ENCODE assay signal across 16 cellular contexts in the genomic region with DNA sequence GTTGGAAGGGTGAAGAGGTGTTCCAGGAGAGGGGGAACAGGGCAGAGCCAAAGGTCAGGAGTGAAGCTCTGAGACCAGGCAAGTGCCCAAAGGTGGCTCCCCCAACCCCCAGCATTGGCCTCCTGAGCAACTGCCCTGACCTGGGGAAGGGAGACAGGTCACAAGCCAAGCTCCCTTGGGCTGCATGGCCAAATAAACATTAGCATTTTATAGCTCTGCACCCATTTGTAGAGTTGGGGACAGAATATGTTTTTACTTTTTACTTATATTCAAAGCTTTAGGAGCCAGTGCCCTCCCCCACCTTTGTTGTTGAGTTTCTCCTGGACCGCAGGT. TPM values are rescaled to one million over a fixed set of nuclear protein-coding genes. Genes with fewer than 3 reads are reported as not detected.
DNase-seq lines count a peak whose midpoint lies in the region; ATAC-seq and TF ChIP-seq lines count a peak whose summit lies in the region.
"Had no signal": no experiment of that assay in that cellular context is flagged by ENCODE, and none has a peak within 500 bp of the region (broad histone marks: within the 10 kb centered on the region; RNA-seq: fewer than 3 reads in every experiment).

No MANE protein-coding gene starts in this region.

- DNase-seq in cardiac muscle cell (ENCODE audit: low read depth in 1 of 2, low spot score in 1 of 2) (no peak), cardiac septum (ENCODE audit: low spot score) (no peak), mesendoderm (no peak), type B pancreatic cell (ENCODE audit: extremely low spot score, unreplicated experiment) (no peak), HK-2 (ENCODE audit: unreplicated experiment) (no peak), CD14-positive monocyte (ENCODE audit: low spot score) (no peak)
- no peak for DNase-seq in central memory CD8-positive, alpha-beta T cell (ENCODE audit: low spot score in 2 of 2)
- DNase-seq in activated naive CD4-positive, alpha-beta T cell treated with anti-CD3 and anti-CD28 coated beads, Interleukin-2, amount 10 ng/mL, durations not matched to agents 7 days and 5 days: no peak
- DNase-seq: ACHN; activated CD8-positive, alpha-beta T cell treated with anti-CD3 and anti-CD28 coated beads for 36 hours; NCI-H2081; stimulated activated CD4-positive, alpha-beta T cell treated with anti-CD3 and anti-CD28 coated beads, Interleukin-4, amount 100 ng/mL, for 24 hours had no signal

- H3K4me3 ChIP-seq in cardiac muscle cell (peak overlapping the region; percentile 35), mesendoderm (ENCODE audit: low read length) (no peak overlapping the region)

- no CpG with 5 or more reads among the region's 1 CpG for WGBS in mesendoderm (ENCODE audit: extremely low coverage, insufficient coverage, low lambda C conversion rate)

- peaks cover 2% of the 10 kb centered on the region for H3K36me3 Mint-ChIP-seq in central memory CD8-positive, alpha-beta T cell (ENCODE audit: insufficient read depth)
- H3K36me3 Mint-ChIP-seq in type B pancreatic cell (no peaks in the 10 kb centered on the region), CD14-positive monocyte (peaks cover 0 to 12% of the 10 kb centered on the region in 2 donors)
- H3K36me3 Mint-ChIP-seq in activated naive CD4-positive, alpha-beta T cell treated with anti-CD3 and anti-CD28 coated beads, Interleukin-2, amount 10 ng/mL, durations not matched to agents 7 days and 5 days: no peaks in the 10 kb centered on the region
- H3K36me3 Mint-ChIP-seq: IgD-negative memory B cell had no signal

- TF ChIP-seq CTCF in cardiac muscle cell (IDR thresholded peaks at IDR 0.05; ENCODE audit: low read depth, low read length): no peak
- no peak for TF ChIP-seq CTCF in type B pancreatic cell (conservative IDR thresholded peaks at IDR 0.05)
- TF ChIP-seq CTCF in CD14-positive monocyte (IDR thresholded peaks at IDR 0.05): no peak

- CTCF ChIA-PET in activated naive CD4-positive, alpha-beta T cell treated with anti-CD3 and anti-CD28 coated beads, Interleukin-2, amount 10 ng/mL, durations not matched to agents 7 days and 5 days (lab: Charles Lee): interaction anchor here (1.7 to 3.3 kb wide), 2 partner anchors 11 to 291 kb away, joined by 4 to 12 read pairs; no protein-coding TSS in a partner anchor

- no peaks in the 10 kb centered on the region for H3K9me3 ChIP-seq in cardiac muscle cell (ENCODE audit: low read depth)
- H3K9me3 ChIP-seq: adrenal gland had no signal

- no peak overlapping the region for H3K23ac ChIP-seq in mesendoderm (ENCODE audit: low read length)

- H3K27ac Mint-ChIP-seq in central memory CD8-positive, alpha-beta T cell (ENCODE audit: low read depth): no peak overlapping the region
- H3K27ac Mint-ChIP-seq in type B pancreatic cell (no peak overlapping the region), CD14-positive monocyte (no peak overlapping the region)
- H3K27ac Mint-ChIP-seq in activated naive CD4-positive, alpha-beta T cell treated with anti-CD3 and anti-CD28 coated beads, Interleukin-2, amount 10 ng/mL, durations not matched to agents 7 days and 5 days: no peak overlapping the region
- H3K27ac Mint-ChIP-seq: activated CD8-positive, alpha-beta T cell treated with anti-CD3 and anti-CD28 coated beads for 36 hours; IgD-negative memory B cell; T-helper 1 cell treated with Interleukin-12 subunit alpha and Interleukin-12 subunit beta and Interleukin-4 antibody, amounts not matched to agents 30 μg/mL and 1 μg/mL, for 36 hours had no signal

- H2BK15ac ChIP-seq in mesendoderm (replicated peaks; ENCODE audit: low read depth): no peak overlapping the region

- peak overlapping the region; percentile 68 for H2AK5ac ChIP-seq in mesendoderm (ENCODE audit: low read length)

- H3K4ac ChIP-seq in mesendoderm (ENCODE audit: low read depth, low read length): no peak overlapping the region

- peak overlapping the region; percentile 80 for H3K4me3 Mint-ChIP-seq in central memory CD8-positive, alpha-beta T cell
- H3K4me3 Mint-ChIP-seq in type B pancreatic cell (peak overlapping the region; percentile 82), CD14-positive monocyte (peak overlapping the region in 1 of 2 donors; percentile 84)
- H3K4me3 Mint-ChIP-seq in activated naive CD4-positive, alpha-beta T cell treated with anti-CD3 and anti-CD28 coated beads, Interleukin-2, amount 10 ng/mL, durations not matched to agents 7 days and 5 days: no peak overlapping the region

- H3K4me1 Mint-ChIP-seq in central memory CD8-positive, alpha-beta T cell: peaks cover 13% of the 10 kb centered on the region
- H3K4me1 Mint-ChIP-seq in type B pancreatic cell (ENCODE audit: unreplicated experiment) (peaks cover 20% of the 10 kb centered on the region), CD14-positive monocyte (peaks cover 34% of the 10 kb centered on the region)
- peaks cover 15% of the 10 kb centered on the region for H3K4me1 Mint-ChIP-seq in activated naive CD4-positive, alpha-beta T cell treated with anti-CD3 and anti-CD28 coated beads, Interleukin-2, amount 10 ng/mL, durations not matched to agents 7 days and 5 days

- H3K27me3 ChIP-seq in cardiac muscle cell (no peaks in the 10 kb centered on the region), mesendoderm (ENCODE audit: insufficient read depth, low read length, poor library complexity) (no peaks in the 10 kb centered on the region)

- ATAC-seq in central memory CD8-positive, alpha-beta T cell (replicated peaks; ENCODE audit: extremely low read depth, poor library complexity, severe bottlenecking): no peak
- ATAC-seq: activated CD8-positive, alpha-beta T cell treated with anti-CD3 and anti-CD28 coated beads for 36 hours had no signal

- H3K9ac ChIP-seq in mesendoderm (ENCODE audit: low read length): peak overlapping the region; percentile 45
- H3K9ac ChIP-seq: parathyroid adenoma had no signal

- H3K4me2 ChIP-seq in mesendoderm (ENCODE audit: low read length): peak overlapping the region; percentile 53

- H2BK5ac ChIP-seq in mesendoderm (ENCODE audit: low read length): peak overlapping the region; percentile 43

- H4K8ac ChIP-seq in mesendoderm (ENCODE audit: low read depth, low read length): no peak overlapping the region

- H3K18ac ChIP-seq in mesendoderm (ENCODE audit: low read length): peak overlapping the region; percentile 83

- H3K27me3 Mint-ChIP-seq in central memory CD8-positive, alpha-beta T cell: peaks cover 46% of the 10 kb centered on the region
- peaks cover 25% of the 10 kb centered on the region for H3K27me3 Mint-ChIP-seq in type B pancreatic cell
- peaks cover 63 to 78% (median 67%) of the 10 kb centered on the region in 3 donors for H3K27me3 Mint-ChIP-seq in CD14-positive monocyte (ENCODE audit: low read depth in 3 of 3)
- peaks cover 98% of the 10 kb centered on the region for H3K27me3 Mint-ChIP-seq in activated naive CD4-positive, alpha-beta T cell treated with anti-CD3 and anti-CD28 coated beads, Interleukin-2, amount 10 ng/mL, durations not matched to agents 7 days and 5 days

- H3K9me3 Mint-ChIP-seq in central memory CD8-positive, alpha-beta T cell: no peaks in the 10 kb centered on the region
- H3K9me3 Mint-ChIP-seq in type B pancreatic cell (no peaks in the 10 kb centered on the region), CD14-positive monocyte (peaks cover 0 to 15% (median 2%) of the 10 kb centered on the region in 7 donors)
- H3K9me3 Mint-ChIP-seq in activated naive CD4-positive, alpha-beta T cell treated with anti-CD3 and anti-CD28 coated beads, Interleukin-2, amount 10 ng/mL, durations not matched to agents 7 days and 5 days: no peaks in the 10 kb centered on the region
- H3K9me3 Mint-ChIP-seq: activated CD8-positive, alpha-beta T cell treated with anti-CD3 and anti-CD28 coated beads for 36 hours; IgD-negative memory B cell; T-helper 1 cell treated with Interleukin-12 subunit alpha and Interleukin-12 subunit beta and Interleukin-4 antibody, amounts not matched to agents 30 μg/mL and 1 μg/mL, for 36 hours had no signal

- peaks cover 62% of the 10 kb centered on the region for H3K4me1 ChIP-seq in cardiac muscle cell (ENCODE audit: low read depth)
- peaks cover 30% of the 10 kb centered on the region for H3K4me1 ChIP-seq in mesendoderm (ENCODE audit: control insufficient read depth, low read depth, low read length)

- H4K5ac ChIP-seq in mesendoderm (ENCODE audit: low read length): no peak overlapping the region

- H3K27ac ChIP-seq in cardiac muscle cell (peak overlapping the region; percentile 86), mesendoderm (ENCODE audit: low read depth, low read length) (peak overlapping the region; percentile 80)
- H3K27ac ChIP-seq: parathyroid adenoma had no signal

- intact Hi-C loops in cardiac septum (cut with DNase I) (no loop called here), CD14-positive monocyte (cut with micrococcal nuclease) (no loop called here)

- no peak overlapping the region for H2BK120ac ChIP-seq in mesendoderm (ENCODE audit: low read depth, low read length)

- peaks cover 19% of the 10 kb centered on the region for H3K79me1 ChIP-seq in mesendoderm (ENCODE audit: low read length)

- peak overlapping the region; percentile 78 for H3K56ac ChIP-seq in mesendoderm (ENCODE audit: low read length)

- H3K79me2 ChIP-seq in mesendoderm (ENCODE audit: control insufficient read depth, insufficient read depth, low read length): peaks cover 44% of the 10 kb centered on the region
- H3K79me2 ChIP-seq: parathyroid adenoma had no signal

- no peaks in the 10 kb centered on the region for H3K36me3 ChIP-seq in cardiac muscle cell
- H3K36me3 ChIP-seq in mesendoderm (ENCODE audit: control insufficient read depth, insufficient read depth, low read length): no peaks in the 10 kb centered on the region
- H3K36me3 ChIP-seq: adrenal gland had no signal

RNA-seq across cellular contexts. Expression of gene UNC5B, which starts 4.0 kb away (rescaled TPM):
- total RNA-seq in cardiac muscle cell (112 and 172 TPM in 2 replicates), cardiac septum (22.4 TPM), type B pancreatic cell (ENCODE audit: low replicate concordance) (16.3 and 22.4 TPM in 2 replicates)
- polyA plus RNA-seq in cardiac muscle cell (73.3 and 98.3 TPM in 2 replicates), CD14-positive monocyte (under 1 TPM in 1 of 2 donors, not detected in 1; 0.04 TPM)
- polyA plus RNA-seq in mesendoderm (2013, experiment 1 of 2): 8.2 TPM
- polyA plus RNA-seq in mesendoderm (2013, experiment 2 of 2): 8.1 TPM
- polyA plus RNA-seq: IgD-negative memory B cell had no signal
